19 cellular contexts compared by ENCODE assay signal in genomic region chr5:80982093-80982492, GRCh38. TPM values are rescaled to one million over a fixed set of nuclear protein-coding genes. Genes with fewer than 3 reads are reported as not detected.
DNase-seq lines count a peak whose midpoint lies in the region; ATAC-seq lines count a peak whose summit lies in the region.
"Had no signal": no experiment of that assay in that cellular context is flagged by ENCODE, and none has a peak within 500 bp of the region (broad histone marks: within the 10 kb centered on the region; RNA-seq: fewer than 3 reads in every experiment).

No MANE protein-coding gene starts in this region.

- ATAC-seq in T-cell (replicated peaks in 1 of 4): no peak
- peak; percentile 74 for ATAC-seq in activated naive CD8-positive, alpha-beta T cell treated with anti-CD3 and anti-CD28 coated beads, Interleukin-2, amount 50 U/mL, for 24 hours
- ATAC-seq in stimulated activated naive CD8-positive, alpha-beta T cell treated with anti-CD3 and anti-CD28 coated beads, Interleukin-15, amount 100 ng/mL, for 72 hours: peak; percentile 66
- ATAC-seq: HCT116 had no signal

- CTCF ChIA-PET in T-cell (lab: Charles Lee): no interaction called here

- no peak overlapping the region for H3K4me3 Mint-ChIP-seq in activated naive CD4-positive, alpha-beta T cell treated with anti-CD3 and anti-CD28 coated beads, Interleukin-2, amount 50 U/mL, for 24 hours
- H3K4me3 Mint-ChIP-seq in T-cell: no peak overlapping the region
- H3K4me3 Mint-ChIP-seq in activated naive CD8-positive, alpha-beta T cell treated with anti-CD3 and anti-CD28 coated beads, Interleukin-2, amount 50 U/mL, for 24 hours: no peak overlapping the region
- H3K4me3 Mint-ChIP-seq in stimulated activated naive CD8-positive, alpha-beta T cell treated with anti-CD3 and anti-CD28 coated beads, Interleukin-15, amount 100 ng/mL, for 72 hours: peak overlapping the region in 1 of 2 donors; percentile 62

- H3K27ac Mint-ChIP-seq in activated naive CD4-positive, alpha-beta T cell treated with anti-CD3 and anti-CD28 coated beads, Interleukin-2, amount 50 U/mL, for 24 hours: peak overlapping the region; percentile 66
- peak overlapping the region; percentile 11 to 57 for H3K27ac Mint-ChIP-seq in T-cell
- H3K27ac Mint-ChIP-seq in activated naive CD8-positive, alpha-beta T cell treated with anti-CD3 and anti-CD28 coated beads, Interleukin-2, amount 50 U/mL, for 24 hours: peak overlapping the region; percentile 48
- peak overlapping the region; percentile 2 to 86 for H3K27ac Mint-ChIP-seq in stimulated activated naive CD8-positive, alpha-beta T cell treated with anti-CD3 and anti-CD28 coated beads, Interleukin-15, amount 100 ng/mL, for 72 hours

- DNase-seq in activated naive CD4-positive, alpha-beta T cell treated with Interleukin-2 at 50 U/mL for 16 hours: no peak
- no peak for DNase-seq in T-cell
- no peak for DNase-seq in activated naive CD8-positive, alpha-beta T cell treated with anti-CD3 and anti-CD28 coated beads, Interleukin-2, amount 50 U/mL, for 24 hours
- DNase-seq in stimulated activated naive CD8-positive, alpha-beta T cell treated with anti-CD3 and anti-CD28 coated beads, Interleukin-15, amount 100 ng/mL, for 72 hours: no peak
- DNase-seq in G401 (ENCODE audit: low spot score): no peak
- no peak for DNase-seq in activated CD8-positive, alpha-beta memory T cell treated with anti-CD3 and anti-CD28 coated beads for 24 hours
- DNase-seq: BE2C; DMS153; KG1; NCI-H1092 treated with DMSO at 0.1 percent for 48 hours; NCI-H146; NCI-H2029; NCI-H226; NCI-H510A treated with DMSO at 0.1 percent for 48 hours; NCI-H774; NK-92 treated with Interleukin-12 subunit alpha and Interleukin-12 subunit beta, amount 100 ng/mL, for 24 hours; SHP77 treated with DMSO at 0.1 percent for 48 hours had no signal

- peaks cover 88% of the 10 kb centered on the region for H3K4me1 Mint-ChIP-seq in activated naive CD4-positive, alpha-beta T cell treated with anti-CD3 and anti-CD28 coated beads, Interleukin-2, amount 50 U/mL, for 24 hours
- peaks cover 75 to 82% (median 76%) of the 10 kb centered on the region in 3 donors for H3K4me1 Mint-ChIP-seq in T-cell
- peaks cover 70% of the 10 kb centered on the region for H3K4me1 Mint-ChIP-seq in activated naive CD8-positive, alpha-beta T cell treated with anti-CD3 and anti-CD28 coated beads, Interleukin-2, amount 50 U/mL, for 24 hours
- peaks cover 63% of the 10 kb centered on the region for H3K4me1 Mint-ChIP-seq in stimulated activated naive CD8-positive, alpha-beta T cell treated with anti-CD3 and anti-CD28 coated beads, Interleukin-15, amount 100 ng/mL, for 72 hours

- in situ Hi-C loops in G401 (cut with HindIII; ENCODE audit: low sequenced_read_pairs): no loop called here

- POLR2A ChIA-PET in T-cell (lab: Charles Lee): interaction anchor here in 1 of 2 donors (0.6 kb wide), 1 partner anchor 14 kb away, joined by 4 read pairs; no protein-coding TSS in a partner anchor

- H3K9me3 Mint-ChIP-seq in activated naive CD4-positive, alpha-beta T cell treated with anti-CD3 and anti-CD28 coated beads, Interleukin-2, amount 50 U/mL, for 24 hours: no peaks in the 10 kb centered on the region
- peaks cover 0 to 3% (median 0%) of the 10 kb centered on the region in 3 donors for H3K9me3 Mint-ChIP-seq in T-cell
- H3K9me3 Mint-ChIP-seq in activated naive CD8-positive, alpha-beta T cell treated with anti-CD3 and anti-CD28 coated beads, Interleukin-2, amount 50 U/mL, for 24 hours: no peaks in the 10 kb centered on the region
- H3K9me3 Mint-ChIP-seq in stimulated activated naive CD8-positive, alpha-beta T cell treated with anti-CD3 and anti-CD28 coated beads, Interleukin-15, amount 100 ng/mL, for 72 hours: peaks cover 0 to 5% of the 10 kb centered on the region in 2 donors

- peaks cover 7% of the 10 kb centered on the region for H3K36me3 Mint-ChIP-seq in activated naive CD4-positive, alpha-beta T cell treated with anti-CD3 and anti-CD28 coated beads, Interleukin-2, amount 50 U/mL, for 24 hours
- peaks cover 4% of the 10 kb centered on the region for H3K36me3 Mint-ChIP-seq in T-cell
- H3K36me3 Mint-ChIP-seq in activated naive CD8-positive, alpha-beta T cell treated with anti-CD3 and anti-CD28 coated beads, Interleukin-2, amount 50 U/mL, for 24 hours (ENCODE audit: low read depth): peaks cover 4% of the 10 kb centered on the region

- H3K27me3 Mint-ChIP-seq in activated naive CD4-positive, alpha-beta T cell treated with anti-CD3 and anti-CD28 coated beads, Interleukin-2, amount 50 U/mL, for 24 hours: no peaks in the 10 kb centered on the region
- H3K27me3 Mint-ChIP-seq in T-cell: no peaks in the 10 kb centered on the region
- no peaks in the 10 kb centered on the region for H3K27me3 Mint-ChIP-seq in activated naive CD8-positive, alpha-beta T cell treated with anti-CD3 and anti-CD28 coated beads, Interleukin-2, amount 50 U/mL, for 24 hours
- no peaks in the 10 kb centered on the region for H3K27me3 Mint-ChIP-seq in stimulated activated naive CD8-positive, alpha-beta T cell treated with anti-CD3 and anti-CD28 coated beads, Interleukin-15, amount 100 ng/mL, for 72 hours

RNA-seq across cellular contexts. Expression of gene RASGRF2, which starts 21.9 kb away (rescaled TPM):
- 10 to 100 TPM; 25.2 to 53.0 (median 27.0) TPM for total RNA-seq in T-cell
- not detected in 2 replicates for total RNA-seq in G401 (2014; rRNA removed; shearing (Covaris generic))

Comparison
In these comparisons a context has a peak if more than half of its experiments do, and no peak if none do; other contexts are left out.
1. ATAC-seq: peak in activated naive CD8-positive, alpha-beta T cell treated with anti-CD3 and anti-CD28 coated beads, Interleukin-2, amount 50 U/mL, for 24 hours (single experiment) and stimulated activated naive CD8-positive, alpha-beta T cell treated with anti-CD3 and anti-CD28 coated beads, Interleukin-15, amount 100 ng/mL, for 72 hours (single experiment); none in T-cell (0 of 4).
2. RNA of gene RASGRF2, which starts 21.9 kb away (total RNA-seq): 25.2 to 53.0 TPM in T-cell; not detected in G401; every median in the first group is over 10 times any median in the second.
3. Peak in every context shown above with its lines, with median percentiles within 50 percentile points of each other: H3K27ac Mint-ChIP-seq.